Comparison of ENCODE assay signal across 9 cellular contexts in the genomic region with DNA sequence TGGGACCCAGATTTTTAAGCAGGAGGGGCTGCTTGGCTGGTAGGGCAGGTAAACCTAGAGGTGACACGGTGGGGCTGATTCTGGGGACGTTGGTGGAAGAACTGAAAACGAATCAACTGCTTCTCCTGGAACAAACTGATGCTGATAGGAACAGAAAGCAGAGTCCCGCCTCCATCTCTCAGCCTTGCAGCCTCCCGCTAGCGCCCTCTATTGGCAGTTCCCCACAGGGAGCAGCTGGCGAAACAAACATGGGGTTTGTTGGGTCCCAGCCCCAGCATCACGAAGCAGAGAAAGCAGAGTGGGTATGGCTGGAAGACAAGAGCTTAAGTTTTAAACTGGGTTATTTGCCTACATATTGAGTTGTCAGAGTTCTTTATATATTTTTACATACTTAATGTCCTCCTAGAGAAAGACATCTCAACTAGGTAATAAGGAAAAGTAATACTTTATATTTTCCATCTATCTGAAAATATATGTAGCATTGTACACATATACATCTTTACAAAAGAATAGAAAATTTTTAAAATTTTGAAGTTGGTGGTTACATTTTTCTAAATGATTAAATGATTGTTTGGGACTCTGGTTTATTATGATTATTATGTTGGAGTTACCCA. TPM values are rescaled to one million over a fixed set of nuclear protein-coding genes. Genes with fewer than 3 reads are reported as not detected.
DNase-seq lines count a peak whose midpoint lies in the region; ATAC-seq and TF ChIP-seq lines count a peak whose summit lies in the region.
"Had no signal": no experiment of that assay in that cellular context is flagged by ENCODE, and none has a peak within 500 bp of the region (broad histone marks: within the 10 kb centered on the region; RNA-seq: fewer than 3 reads in every experiment).

No MANE protein-coding gene starts in this region.

- no peaks in the 10 kb centered on the region for H3K36me3 Mint-ChIP-seq in stimulated activated memory B cell treated with anti-CD40 and anti-IgM and Interleukin-4, amounts not matched to agents 10 μg/mL and 1 μg/mL and 100 μg/mL, for 72 hours
- H3K36me3 Mint-ChIP-seq: brain had no signal

- DNase-seq in activated T-cell treated with anti-CD3 and anti-CD28 coated beads for 48 hours (ENCODE audit: low read depth), result peak; percentile 36
- no peak for DNase-seq in activated T-cell treated with anti-CD3 and anti-CD28 coated beads for 4 hours
- DNase-seq in RKO (ENCODE audit: low spot score), result peak; percentile 42
- DNase-seq in fibroblast of mammary gland (ENCODE audit: low read depth), result peak; percentile 9
- peak in 1 of 2 donors; percentile 65 for DNase-seq in upper lobe of left lung
- DNase-seq in KG1 (lab: John Stamatoyannopoulos, UW), result no peak

- no peak overlapping the region for H3K27ac Mint-ChIP-seq in stimulated activated memory B cell treated with anti-CD40 and anti-IgM and Interleukin-4, amounts not matched to agents 10 μg/mL and 1 μg/mL and 100 μg/mL, for 72 hours
- H3K27ac Mint-ChIP-seq: brain had no signal

- peak; percentile 84 for ATAC-seq in HG03103 (IDR thresholded peaks at IDR 0.05; ENCODE audit: low read depth, unreplicated experiment)
- ATAC-seq in upper lobe of left lung (ENCODE audit: low FRiP score in 2 of 2), result peak in 1 of 2 donors; percentile 65
- no peak for ATAC-seq in stimulated activated memory B cell treated with anti-CD40 and anti-IgM and Interleukin-4, amounts not matched to agents 10 μg/mL and 1 μg/mL and 100 μg/mL, for 72 hours

- TF ChIP-seq EP300 in upper lobe of left lung (IDR thresholded peaks at IDR 0.05), result no peak

- 31 to 52% methylated on average over 8 of the region's 8 CpGs for WGBS in upper lobe of left lung, 2 donors

- H3K27me3 Mint-ChIP-seq in stimulated activated memory B cell treated with anti-CD40 and anti-IgM and Interleukin-4, amounts not matched to agents 10 μg/mL and 1 μg/mL and 100 μg/mL, for 72 hours, result no peaks in the 10 kb centered on the region

- no peaks in the 10 kb centered on the region for H3K9me3 ChIP-seq in upper lobe of left lung

- no peak overlapping the region for H3K4me3 ChIP-seq in fibroblast of mammary gland (ENCODE audit: control insufficient read depth, low read depth, low read length)
- no peak overlapping the region for H3K4me3 ChIP-seq in upper lobe of left lung

- TF ChIP-seq CTCF in fibroblast of mammary gland (conservative IDR thresholded peaks at IDR 0.05; ENCODE audit: control insufficient read depth, insufficient read depth, low read depth, low read length) (peak; percentile 37), upper lobe of left lung (IDR thresholded peaks at IDR 0.05) (peak in 5 of 6 experiments; percentile 18 to 48 (median 30))

- no peaks in the 10 kb centered on the region for H3K9me3 Mint-ChIP-seq in stimulated activated memory B cell treated with anti-CD40 and anti-IgM and Interleukin-4, amounts not matched to agents 10 μg/mL and 1 μg/mL and 100 μg/mL, for 72 hours

- H3K36me3 ChIP-seq in upper lobe of left lung, result no peaks in the 10 kb centered on the region

- H3K27ac ChIP-seq in upper lobe of left lung, result no peak overlapping the region

- H3K4me1 ChIP-seq in upper lobe of left lung, result no peaks in the 10 kb centered on the region

- no peaks in the 10 kb centered on the region for H3K4me1 Mint-ChIP-seq in stimulated activated memory B cell treated with anti-CD40 and anti-IgM and Interleukin-4, amounts not matched to agents 10 μg/mL and 1 μg/mL and 100 μg/mL, for 72 hours

- no peak overlapping the region for H3K4me3 Mint-ChIP-seq in stimulated activated memory B cell treated with anti-CD40 and anti-IgM and Interleukin-4, amounts not matched to agents 10 μg/mL and 1 μg/mL and 100 μg/mL, for 72 hours
- H3K4me3 Mint-ChIP-seq: brain had no signal

- H3K27me3 ChIP-seq in upper lobe of left lung, result no peaks in the 10 kb centered on the region

- no peak for TF ChIP-seq POLR2A in upper lobe of left lung (IDR thresholded peaks at IDR 0.05)

RNA-seq across cellular contexts. Expression of gene FOXI2, which starts 42.3 kb away (rescaled TPM):
- total RNA-seq in upper lobe of left lung, result under 1 TPM in 3 of 6 donors, not detected in 3; 0.06 to 0.20 (median 0.10) TPM

Comparison
In these comparisons a context has a peak if more than half of its experiments do, and no peak if none do; other contexts are left out.
1. DNase-seq: peak in activated T-cell treated with anti-CD3 and anti-CD28 coated beads for 48 hours (single experiment), RKO (single experiment) and fibroblast of mammary gland (single experiment); none in activated T-cell treated with anti-CD3 and anti-CD28 coated beads for 4 hours (single experiment) and KG1 (single experiment).